Comparison of ENCODE assay signal across 20 cellular contexts in genomic region chr6:138652824-138653223, GRCh38.
DNase-seq lines count a peak whose midpoint lies in the region; TF ChIP-seq lines count a peak whose summit lies in the region.
"Had no signal": no experiment of that assay in that cellular context is flagged by ENCODE, and none has a peak within 500 bp of the region (broad histone marks: within the 10 kb centered on the region; RNA-seq: fewer than 3 reads in every experiment).

No MANE protein-coding gene starts in this region.

- H3K9ac ChIP-seq in HUES48 (ENCODE audit: low read depth, low read length): no peak overlapping the region

- no peak overlapping the region for H3K4me3 ChIP-seq in HUES48 (ENCODE audit: low read depth, low read length)
- H3K4me3 ChIP-seq: SJSA1 had no signal

- H3K27ac Mint-ChIP-seq in Calu3 (ENCODE audit: unreplicated experiment): no peak overlapping the region
- H3K27ac Mint-ChIP-seq: CD4-positive, CD25-positive, alpha-beta regulatory T cell; HFFc6; T-helper 17 cell had no signal

- CTCF ChIA-PET in Calu3 (lab: Charles Lee): interaction anchor here (0.5 kb wide), 1 partner anchor 115 kb away, joined by 3 read pairs; no protein-coding TSS in a partner anchor

- H3K9me3 ChIP-seq in HUES48 (ENCODE audit: control insufficient read depth, insufficient read depth, low read length): no peaks in the 10 kb centered on the region
- H3K9me3 ChIP-seq: BE2C, SJSA1 had no signal

- DNase-seq in NCI-H1436 (lab: John Stamatoyannopoulos, UW) (peak; percentile 40), NCI-H1436 treated with DMSO at 0.1 percent for 48 hours (lab: John Stamatoyannopoulos, UW) (no peak), NCI-H69 (lab: John Stamatoyannopoulos, UW) (peak; percentile 48), fibroblast of peridontal ligament (ENCODE audit: extremely low read depth) (peak; percentile 49), EL (no peak), Calu3 (no peak), NCI-H2029 treated with DMSO at 0.1 percent for 48 hours (lab: John Stamatoyannopoulos, UW) (no peak)
- DNase-seq: BE2C; CD4-positive, CD25-positive, alpha-beta regulatory T cell; COR-L47; HFFc6; KG1; MV-4-11; NCI-H1694 treated with DMSO at 0.1 percent for 48 hours; NCI-H2171 treated with DMSO at 0.1 percent for 48 hours; NCI-H446; NCI-H82; T-helper 17 cell had no signal

- peak overlapping the region; percentile 5 for H3K27ac ChIP-seq in HUES48 (ENCODE audit: low read depth, low read length)
- H3K27ac ChIP-seq: SJSA1 had no signal

- no peaks in the 10 kb centered on the region for H3K36me3 ChIP-seq in HUES48 (ENCODE audit: control insufficient read depth, insufficient read depth, low read length)
- H3K36me3 ChIP-seq: BE2C, SJSA1 had no signal

- peaks cover 8% of the 10 kb centered on the region; the same call in 1 of the 2 replicates for H3K4me1 ChIP-seq in HUES48 (ENCODE audit: control insufficient read depth, insufficient read depth, low read length)
- H3K4me1 ChIP-seq: BE2C had no signal

- no peak for TF ChIP-seq CTCF in Calu3 (IDR thresholded peaks at IDR 0.05; ENCODE audit: unreplicated experiment)

- no peaks in the 10 kb centered on the region for H3K36me3 Mint-ChIP-seq in Calu3 (ENCODE audit: insufficient read depth, unreplicated experiment)
- H3K36me3 Mint-ChIP-seq: CD4-positive, CD25-positive, alpha-beta regulatory T cell had no signal

- BruUV-seq in Calu3 (replicated peaks; lab: Mats Ljungman, UMichigan): no TSS peak

- H3K4me3 Mint-ChIP-seq in Calu3 (ENCODE audit: low read depth, unreplicated experiment): no peak overlapping the region
- H3K4me3 Mint-ChIP-seq: CD4-positive, CD25-positive, alpha-beta regulatory T cell; HFFc6; T-helper 17 cell had no signal

- no peaks in the 10 kb centered on the region for H3K27me3 Mint-ChIP-seq in Calu3 (ENCODE audit: unreplicated experiment)

- H3K27me3 ChIP-seq in HUES48 (ENCODE audit: control insufficient read depth, insufficient read depth, low read length): no peaks in the 10 kb centered on the region
- H3K27me3 ChIP-seq: BE2C, SJSA1 had no signal

- H3K9me3 Mint-ChIP-seq in Calu3 (ENCODE audit: low read depth, unreplicated experiment): no peaks in the 10 kb centered on the region
- H3K9me3 Mint-ChIP-seq: CD4-positive, CD25-positive, alpha-beta regulatory T cell; HFFc6 had no signal

- intact Hi-C loops in Calu3 (cut with micrococcal nuclease; ENCODE audit: unreplicated experiment): no loop called here

- H3K4me1 Mint-ChIP-seq in Calu3 (ENCODE audit: low read depth, unreplicated experiment): peaks cover 17% of the 10 kb centered on the region

Comparison
In these comparisons a context has a peak if more than half of its experiments do, and no peak if none do; other contexts are left out.
1. DNase-seq: peak in NCI-H1436 (single experiment), NCI-H69 (single experiment) and fibroblast of peridontal ligament (single experiment); none in NCI-H1436 treated with DMSO at 0.1 percent for 48 hours (single experiment), EL (single experiment), Calu3 (single experiment) and NCI-H2029 treated with DMSO at 0.1 percent for 48 hours (single experiment).